Comparison of ENCODE assay signal across 8 cellular contexts in genomic region chr2:205706769-205707375, GRCh38. TPM values are rescaled to one million over a fixed set of nuclear protein-coding genes. Genes with fewer than 3 reads are reported as not detected.
DNase-seq lines count a peak whose midpoint lies in the region; ATAC-seq and TF ChIP-seq lines count a peak whose summit lies in the region.

No MANE protein-coding gene starts in this region.

- ATAC-seq in GM18499 (IDR thresholded peaks at IDR 0.05; ENCODE audit: insufficient read depth, unreplicated experiment) (peak; percentile 90), HG02763 (IDR thresholded peaks at IDR 0.05; ENCODE audit: unreplicated experiment) (peak; percentile 94)

- H2AFZ ChIP-seq in hepatocyte: no peak overlapping the region

- peaks cover 42% of the 10 kb centered on the region for H3K79me2 ChIP-seq in hepatocyte

- no peak overlapping the region for H3K4me2 ChIP-seq in hepatocyte

- H3K4me3 ChIP-seq in AG04449 (ENCODE audit: low read depth, low read length): no peak overlapping the region; the same call in 1 of the 2 replicates
- H3K4me3 ChIP-seq in hepatocyte: no peak overlapping the region
- peak overlapping the region in 1 of 8 donors; percentile 44 for H3K4me3 ChIP-seq in spleen

- H3K4me1 ChIP-seq in hepatocyte (ENCODE audit: insufficient read depth): peaks cover 5% of the 10 kb centered on the region
- peaks cover 10 to 60% (median 28%) of the 10 kb centered on the region in 6 donors for H3K4me1 ChIP-seq in spleen

- H3K27ac ChIP-seq in hepatocyte: peak overlapping the region; percentile 52
- peak overlapping the region; percentile 64 to 89 (median 78) for H3K27ac ChIP-seq in spleen

- no peak for TF ChIP-seq CTCF in AG04449 (IDR thresholded peaks at IDR 0.05; ENCODE audit: insufficient read depth, low read length, missing control alignments)
- no peak for TF ChIP-seq CTCF in hepatocyte (IDR thresholded peaks at IDR 0.05; ENCODE audit: poor library complexity)
- TF ChIP-seq CTCF in spleen (IDR thresholded peaks at IDR 0.05 in 8 of 11, conservative IDR thresholded peaks at IDR 0.05 in 3 of 11): no peak

- no peaks in the 10 kb centered on the region for H3K9me2 ChIP-seq in hepatocyte (replicated peaks; ENCODE audit: insufficient read depth)

- H3K27me3 ChIP-seq in hepatocyte: no peaks in the 10 kb centered on the region
- H3K27me3 ChIP-seq in spleen (replicated peaks in 1 of 7): no peaks in the 10 kb centered on the region

- H3K9me3 ChIP-seq in hepatocyte (ENCODE audit: low read depth) (no peaks in the 10 kb centered on the region), spleen (no peaks in the 10 kb centered on the region)

- H3K36me3 ChIP-seq in hepatocyte (replicated peaks; ENCODE audit: insufficient read depth, low read depth) (no peaks in the 10 kb centered on the region), spleen (no peaks in the 10 kb centered on the region)

- no peaks in the 10 kb centered on the region for H4K20me1 ChIP-seq in hepatocyte (ENCODE audit: insufficient read depth, poor library complexity, severe bottlenecking)

- intact Hi-C loops in spleen (cut with DNase I; ENCODE audit: low total_unique reads): no loop called here

- WGBS in hepatocyte (ENCODE audit: low lambda C conversion rate, missing lambda C conversion rate): 73% methylated on average over 10 of the region's 10 CpGs
- WGBS in spleen, 5 donors: 9 to 22% (median 20%) methylated on average over 10 of the region's 10 CpGs

- DNase-seq in AG04449 (ENCODE audit: low read depth, low spot score): peak; percentile 83
- DNase-seq in NCI-H69 (lab: John Stamatoyannopoulos, UW): peak; percentile 25
- peak; percentile 40 for DNase-seq in activated naive CD4-positive, alpha-beta T cell treated with anti-CD3 and anti-CD28 coated beads, Interleukin-2, amount 50 U/mL, for 16 hours
- peak; percentile 71 for DNase-seq in hepatocyte (ENCODE audit: low spot score)
- DNase-seq in spleen: peak; percentile 93
- DNase-seq in NCI-H2081 (lab: John Stamatoyannopoulos, UW): no peak

- POLR2A ChIA-PET in AG04449 (lab: Yijun Ruan, JAX): interaction anchor here (0.8 to 3.7 kb wide), 8 partner anchors 9 to 51 kb away, joined by 3 to 46 read pairs (median 4); partner anchors contain the start of gene NRP2

- CTCF ChIA-PET in AG04449 (lab: Yijun Ruan, JAX): interaction anchor here (0.6 to 1.1 kb wide), 3 partner anchors 11 to 27 kb away, joined by 3 to 7 read pairs (median 3); no protein-coding TSS in a partner anchor

- no peak for TF ChIP-seq POLR2A in spleen (IDR thresholded peaks at IDR 0.05)

RNA-seq across cellular contexts. Expression of gene NRP2, which starts 24.6 kb away (rescaled TPM):
- total RNA-seq in hepatocyte: 60.2 and 79.2 TPM in 2 replicates
- polyA plus RNA-seq in hepatocyte: 61.0 and 74.6 TPM in 2 replicates
- 10 to 100 TPM; 18.7 to 49.9 (median 33.2) TPM for total RNA-seq in spleen
- 1 to 10 TPM; 3.1 to 5.7 (median 3.4) TPM for polyA plus RNA-seq in spleen

Comparison
In these comparisons a context has a peak if more than half of its experiments do, and no peak if none do; other contexts are left out.
1. DNase-seq: peak in AG04449 (single experiment), NCI-H69 (single experiment), activated naive CD4-positive, alpha-beta T cell treated with anti-CD3 and anti-CD28 coated beads, Interleukin-2, amount 50 U/mL, for 16 hours (single experiment), hepatocyte (single experiment) and spleen (single experiment); none in NCI-H2081 (0 of 2).